In genomic region chr2:207528980-207529329, GRCh38 we compare ENCODE assay signal across 8 cellular contexts. TPM values are rescaled to one million over a fixed set of nuclear protein-coding genes. Genes with fewer than 3 reads are reported as not detected.
DNase-seq lines count a peak whose midpoint lies in the region; ATAC-seq and TF ChIP-seq lines count a peak whose summit lies in the region.

No MANE protein-coding gene starts in this region.

- H3K4me1 ChIP-seq in effector memory CD4-positive, alpha-beta T cell (ENCODE audit: control insufficient read depth, insufficient read depth, low read length, poor library complexity, severe bottlenecking), result peaks cover 45% of the 10 kb centered on the region
- peaks cover 29% of the 10 kb centered on the region for H3K4me1 ChIP-seq in mucosa of descending colon (ENCODE audit: low read depth)

- peak; percentile 17 for DNase-seq in DMS53 treated with DMSO at 0.1 percent for 48 hours (lab: John Stamatoyannopoulos, UW; ENCODE audit: unreplicated experiment)
- DNase-seq in HT-29 (ENCODE audit: low spot score), result peak; percentile 64
- DNase-seq in activated CD4-positive, alpha-beta T cell treated with anti-CD3 and anti-CD28 coated beads for 4 hours, result peak; percentile 59 to 69
- DNase-seq in effector memory CD4-positive, alpha-beta T cell, result peak; percentile 70 to 76 (median 73)
- DNase-seq in mucosa of descending colon, result no peak
- DNase-seq in stimulated activated naive CD8-positive, alpha-beta T cell treated with anti-CD3 and anti-CD28 coated beads, Interleukin-15, Interleukin-2, amounts not matched to agents 100 U/mL and 50 U/mL, for 24 hours, result peak; percentile 72
- DNase-seq in retina, result no peak

- H3K27me3 ChIP-seq in effector memory CD4-positive, alpha-beta T cell (replicated peaks; ENCODE audit: control insufficient read depth, insufficient read depth, low read length, poor library complexity, severe bottlenecking), result no peaks in the 10 kb centered on the region

- ATAC-seq in GM21367 (IDR thresholded peaks at IDR 0.05; ENCODE audit: unreplicated experiment), result peak; percentile 12
- ATAC-seq in mucosa of descending colon, result peak; percentile 3
- ATAC-seq in stimulated activated naive CD8-positive, alpha-beta T cell treated with anti-CD3 and anti-CD28 coated beads, Interleukin-15, Interleukin-2, amounts not matched to agents 100 U/mL and 50 U/mL, for 24 hours, result peak; percentile 25

- TF ChIP-seq CTCF in mucosa of descending colon (IDR thresholded peaks at IDR 0.05), result no peak

- intact Hi-C loops in mucosa of descending colon (cut with DNase I, micrococcal nuclease), result no loop called here

- H3K36me3 ChIP-seq in effector memory CD4-positive, alpha-beta T cell (ENCODE audit: control insufficient read depth, insufficient read depth, low read length), result no peaks in the 10 kb centered on the region
- H3K36me3 ChIP-seq in mucosa of descending colon (ENCODE audit: low read depth), result no peaks in the 10 kb centered on the region

- H3K9me3 ChIP-seq in effector memory CD4-positive, alpha-beta T cell (ENCODE audit: control insufficient read depth, low read length), result no peaks in the 10 kb centered on the region
- H3K9me3 ChIP-seq in mucosa of descending colon, result no peaks in the 10 kb centered on the region

- H3K27ac ChIP-seq in effector memory CD4-positive, alpha-beta T cell (ENCODE audit: insufficient read depth, low read length, poor library complexity, severe bottlenecking), result peak overlapping the region; percentile 100

- peak overlapping the region; percentile 62 for H3K4me3 ChIP-seq in effector memory CD4-positive, alpha-beta T cell (ENCODE audit: insufficient read depth, low read depth, low read length, poor library complexity, severe bottlenecking)
- peak overlapping the region; percentile 71 for H3K4me3 ChIP-seq in mucosa of descending colon

RNA-seq across cellular contexts. Expression of gene CREB1, which starts 0.8 kb away (rescaled TPM):
- total RNA-seq in HT-29 (2014; rRNA removed; shearing (Covaris generic)), result 23.8 and 31.8 TPM in 2 replicates
- total RNA-seq in mucosa of descending colon, result 10 to 100 TPM; 51.1 to 65.0 (median 53.3) TPM

Comparison
In these comparisons a context has a peak if more than half of its experiments do, and no peak if none do; other contexts are left out.
1. DNase-seq: peak in DMS53 treated with DMSO at 0.1 percent for 48 hours (single experiment), HT-29 (single experiment), activated CD4-positive, alpha-beta T cell treated with anti-CD3 and anti-CD28 coated beads for 4 hours (2 of 2), effector memory CD4-positive, alpha-beta T cell (3 of 3) and stimulated activated naive CD8-positive, alpha-beta T cell treated with anti-CD3 and anti-CD28 coated beads, Interleukin-15, Interleukin-2, amounts not matched to agents 100 U/mL and 50 U/mL, for 24 hours (single experiment); none in mucosa of descending colon (0 of 3) and retina (single experiment).
2. Peak in every context shown above with its lines, with median percentiles within 50 percentile points of each other: ATAC-seq.